Comparison of ENCODE assay signal across 10 cellular contexts in the genomic region with DNA sequence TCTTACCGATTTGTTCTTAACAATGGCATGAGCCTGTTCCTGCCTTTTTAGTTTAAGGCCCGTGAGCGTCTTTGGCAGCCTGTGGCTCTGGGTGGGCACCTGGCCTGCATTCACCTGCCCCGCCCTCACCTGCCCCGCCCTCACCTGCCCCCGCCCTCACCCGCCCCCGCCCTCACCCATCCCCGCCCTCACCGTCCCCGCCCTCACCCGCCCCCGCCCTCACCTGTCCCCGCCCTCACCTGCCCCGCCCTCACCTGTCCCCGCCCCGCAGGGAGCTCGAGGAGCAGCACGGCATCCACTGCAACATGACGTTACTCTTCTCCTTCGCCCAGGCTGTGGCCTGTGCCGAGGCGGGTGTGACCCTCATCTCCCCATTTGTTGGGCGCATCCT. TPM values are rescaled to one million over a fixed set of nuclear protein-coding genes. Genes with fewer than 3 reads are reported as not detected.
DNase-seq lines count a peak whose midpoint lies in the region; TF ChIP-seq lines count a peak whose summit lies in the region.
"Had no signal": no experiment of that assay in that cellular context is flagged by ENCODE, and none has a peak within 500 bp of the region (broad histone marks: within the 10 kb centered on the region; RNA-seq: fewer than 3 reads in every experiment).

No MANE protein-coding gene starts in this region.

- DNase-seq in adrenal gland (no peak), islet precursor cell (peak; percentile 59), DMS 273 (lab: John Stamatoyannopoulos, UW; ENCODE audit: unreplicated experiment) (no peak), cardiac septum (ENCODE audit: low spot score) (no peak), T1000 (lab: John Stamatoyannopoulos, UW) (no peak)
- DNase-seq in activated naive CD4-positive, alpha-beta T cell treated with anti-CD3 and anti-CD28 coated beads, Interleukin-2, amount 10 ng/mL, durations not matched to agents 7 days and 5 days = no peak

- H3K27ac Mint-ChIP-seq in activated naive CD4-positive, alpha-beta T cell treated with anti-CD3 and anti-CD28 coated beads, Interleukin-2, amount 10 ng/mL, durations not matched to agents 7 days and 5 days = no peak overlapping the region

- no peaks in the 10 kb centered on the region for H3K4me1 Mint-ChIP-seq in activated naive CD4-positive, alpha-beta T cell treated with anti-CD3 and anti-CD28 coated beads, Interleukin-2, amount 10 ng/mL, durations not matched to agents 7 days and 5 days
- H3K4me1 Mint-ChIP-seq: CD4-positive, CD25-positive, alpha-beta regulatory T cell; neural crest cell had no signal

- no peaks in the 10 kb centered on the region for H3K27me3 ChIP-seq in HUES48 (ENCODE audit: control insufficient read depth, insufficient read depth, low read length)
- H3K27me3 ChIP-seq in adrenal gland = no peaks in the 10 kb centered on the region

- H3K9me3 Mint-ChIP-seq in activated naive CD4-positive, alpha-beta T cell treated with anti-CD3 and anti-CD28 coated beads, Interleukin-2, amount 10 ng/mL, durations not matched to agents 7 days and 5 days = no peaks in the 10 kb centered on the region
- H3K9me3 Mint-ChIP-seq: CD4-positive, CD25-positive, alpha-beta regulatory T cell; neural crest cell had no signal

- peak overlapping the region; percentile 60 for H3K27ac ChIP-seq in 22Rv1
- peak overlapping the region; percentile 10 for H3K27ac ChIP-seq in HUES48 (ENCODE audit: low read depth, low read length)
- peak overlapping the region in 3 of 5 donors; percentile 23 to 59 (median 39) for H3K27ac ChIP-seq in adrenal gland

- H3K4me3 Mint-ChIP-seq in activated naive CD4-positive, alpha-beta T cell treated with anti-CD3 and anti-CD28 coated beads, Interleukin-2, amount 10 ng/mL, durations not matched to agents 7 days and 5 days = no peak overlapping the region
- H3K4me3 Mint-ChIP-seq: CD4-positive, CD25-positive, alpha-beta regulatory T cell had no signal

- no peaks in the 10 kb centered on the region for H3K27me3 Mint-ChIP-seq in activated naive CD4-positive, alpha-beta T cell treated with anti-CD3 and anti-CD28 coated beads, Interleukin-2, amount 10 ng/mL, durations not matched to agents 7 days and 5 days
- H3K27me3 Mint-ChIP-seq: CD4-positive, CD25-positive, alpha-beta regulatory T cell had no signal

- TF ChIP-seq CTCF in 22Rv1 (IDR thresholded peaks at IDR 0.05) (no peak), adrenal gland (IDR thresholded peaks at IDR 0.05) (no peak)

- H3K9ac ChIP-seq in HUES48 (ENCODE audit: low read depth, low read length) = no peak overlapping the region

- WGBS in adrenal gland, 4 donors = 58 to 66% (median 65%) methylated on average over 6 to 24 of the region's 24 CpGs

- H3K4me1 ChIP-seq in HUES48 (ENCODE audit: control insufficient read depth, insufficient read depth, low read length) (peaks cover 9% of the 10 kb centered on the region; the same call in 1 of the 2 replicates), adrenal gland (replicated peaks in 1 of 2) (no peaks in the 10 kb centered on the region)

- TF ChIP-seq POLR2A in adrenal gland (IDR thresholded peaks at IDR 0.05) = no peak

- CTCF ChIA-PET in activated naive CD4-positive, alpha-beta T cell treated with anti-CD3 and anti-CD28 coated beads, Interleukin-2, amount 10 ng/mL, durations not matched to agents 7 days and 5 days (lab: Charles Lee) = interaction anchor here (1.6 kb wide), 1 partner anchor 39 kb away, joined by 5 read pairs; no protein-coding TSS in a partner anchor

- peaks cover 37% of the 10 kb centered on the region for H3K36me3 Mint-ChIP-seq in activated naive CD4-positive, alpha-beta T cell treated with anti-CD3 and anti-CD28 coated beads, Interleukin-2, amount 10 ng/mL, durations not matched to agents 7 days and 5 days

- H3K4me3 ChIP-seq in HUES48 (ENCODE audit: low read depth, low read length) = no peak overlapping the region
- no peak overlapping the region for H3K4me3 ChIP-seq in adrenal gland

- intact Hi-C loops in adrenal gland (cut with DNase I) = no loop called here
- intact Hi-C loops in cardiac septum (cut with DNase I) = no loop called here

- H3K9me3 ChIP-seq in HUES48 (ENCODE audit: control insufficient read depth, insufficient read depth, low read length) (no peaks in the 10 kb centered on the region), adrenal gland (replicated peaks in 1 of 3) (no peaks in the 10 kb centered on the region)

- peaks cover 86% of the 10 kb centered on the region for H3K36me3 ChIP-seq in HUES48 (ENCODE audit: control insufficient read depth, insufficient read depth, low read length)
- peaks cover 0 to 80% of the 10 kb centered on the region in 2 donors for H3K36me3 ChIP-seq in adrenal gland (replicated peaks in 1 of 2)

RNA-seq across cellular contexts. Expression of gene GATD1, which starts 14.2 kb away (rescaled TPM):
- total RNA-seq in adrenal gland = 100 to 1,000 TPM in 4 of 8 donors, 10 to 100 TPM in 4; 43.3 to 156 (median 96.9) TPM
- polyA plus RNA-seq in adrenal gland = 100 to 1,000 TPM in 1 of 3 donors, 10 to 100 TPM in 2; 20.3 to 176 (median 49.3) TPM
- total RNA-seq in cardiac septum = 38.7 TPM

RNA-seq across cellular contexts. Expression of gene TALDO1, which starts 15.8 kb away (rescaled TPM):
- total RNA-seq in adrenal gland (100 to 1,000 TPM; 133 to 167 (median 153) TPM), cardiac septum (92.4 TPM)
- polyA plus RNA-seq in adrenal gland = 100 to 1,000 TPM in 2 of 3 donors, 10 to 100 TPM in 1; 64.3 to 117 (median 100) TPM

RNA-seq across cellular contexts. Expression of gene CEND1, which starts 26.8 kb away (rescaled TPM):
- total RNA-seq in adrenal gland (1 to 10 TPM in 3 of 8 donors, under 1 TPM in 1, not detected in 4; 0.42 to 4.9 (median 3.0) TPM), cardiac septum (0.65 TPM)
- 10 to 100 TPM in 1 of 3 donors, 1 to 10 TPM in 2; 1.6 to 14.5 (median 4.2) TPM for polyA plus RNA-seq in adrenal gland
- total RNA-seq: CD4-positive, CD25-positive, alpha-beta regulatory T cell had no signal

RNA-seq across cellular contexts. Expression of gene SLC25A22, which starts 35.0 kb away (rescaled TPM):
- total RNA-seq in adrenal gland = 10 to 100 TPM in 7 of 8 donors, 1 to 10 TPM in 1; 8.2 to 41.3 (median 17.6) TPM
- polyA plus RNA-seq in adrenal gland = 10 to 100 TPM in 2 of 3 donors, 1 to 10 TPM in 1; 7.7 to 18.8 (median 14.0) TPM
- total RNA-seq in cardiac septum = 4.7 TPM

RNA-seq across cellular contexts. Expression of gene PIDD1, which starts 42.0 kb away (rescaled TPM):
- total RNA-seq in adrenal gland = 10 to 100 TPM in 4 of 8 donors, 1 to 10 TPM in 4; 5.9 to 28.8 (median 12.4) TPM
- 100 to 1,000 TPM in 1 of 3 donors, 10 to 100 TPM in 1, under 1 TPM in 1; 0.93 to 110 (median 51.7) TPM for polyA plus RNA-seq in adrenal gland
- 12.1 TPM for total RNA-seq in cardiac septum

Comparison
In these comparisons a context has a peak if more than half of its experiments do, and no peak if none do; other contexts are left out.
1. H3K27ac ChIP-seq: peak in every context shown above with its lines; median percentile 60 in 22Rv1; 39 in adrenal gland; 10 in HUES48.